16 cellular contexts compared by ENCODE assay signal in the genomic region with DNA sequence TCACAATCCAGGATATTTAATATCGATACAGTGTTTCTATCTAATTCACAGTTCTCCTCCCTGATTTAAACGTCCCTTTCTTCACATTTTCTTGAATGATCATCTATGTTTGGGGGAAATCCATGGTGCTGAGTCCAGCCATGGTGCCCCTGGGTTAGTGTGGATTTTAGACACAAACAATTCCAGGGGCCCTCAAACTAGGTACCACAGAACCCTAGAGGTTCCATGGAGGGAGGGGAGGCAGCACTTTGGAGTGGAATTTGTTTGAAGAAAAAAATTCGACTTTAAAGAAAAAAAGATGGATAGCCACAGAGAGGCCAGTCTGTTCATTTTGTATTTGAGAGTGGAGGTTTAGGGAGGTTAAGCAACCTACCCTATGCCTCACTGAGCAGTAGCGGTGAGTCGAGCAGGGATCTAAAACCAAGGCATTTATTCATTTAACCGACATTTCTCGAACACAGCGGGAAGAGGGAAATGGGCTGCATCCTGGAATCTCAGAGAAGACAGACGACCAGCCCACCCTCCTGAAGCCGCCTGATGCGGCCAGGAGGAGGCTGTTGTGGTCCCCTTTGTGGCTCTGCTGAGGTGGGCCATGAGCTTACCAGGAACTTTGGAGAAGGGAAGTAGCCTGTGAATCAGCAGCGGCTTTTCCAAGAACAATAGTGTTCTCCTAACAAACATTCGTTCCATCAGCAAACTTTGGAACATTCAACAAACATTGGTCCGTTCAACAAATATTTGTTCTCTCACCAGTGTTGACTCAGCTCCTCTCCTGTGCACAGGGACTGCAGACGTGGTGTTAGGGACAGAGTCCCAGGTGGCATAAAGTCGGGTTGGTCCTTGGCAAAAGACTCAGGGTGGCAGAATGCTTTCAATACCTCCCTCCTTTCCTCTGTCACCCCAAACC.
A peak's percentile ranks its signal among the peaks of the same experiment; 100 is the strongest.
DNase-seq lines count a peak whose midpoint lies in the region; FAIRE-seq and TF ChIP-seq lines count a peak whose summit lies in the region.
"Had no signal": no experiment of that assay in that cellular context is flagged by ENCODE, and none has a peak within 500 bp of the region (broad histone marks: within the 10 kb centered on the region; RNA-seq: fewer than 3 reads in every experiment).

No MANE protein-coding gene starts in this region.

- H3K4me1 ChIP-seq in kidney (ENCODE audit: control insufficient read depth in 1 of 2, insufficient read depth in 1 of 2, low read depth in 1 of 2, low read length in 2 of 2) = no peaks in the 10 kb centered on the region
- no peaks in the 10 kb centered on the region for H3K4me1 ChIP-seq in small intestine (ENCODE audit: control insufficient read depth in 2 of 2, insufficient read depth in 1 of 2, low read depth in 1 of 2, low read length in 1 of 2)

- H3K27ac ChIP-seq in kidney (ENCODE audit: low read depth in 2 of 2, low read length in 2 of 2) (no peak overlapping the region), small intestine (ENCODE audit: low read depth in 1 of 2, low read length in 1 of 2) (no peak overlapping the region)
- H3K27ac ChIP-seq: gastroesophageal sphincter had no signal

- no peaks in the 10 kb centered on the region for H3K36me3 ChIP-seq in kidney (ENCODE audit: control insufficient read depth in 1 of 2, insufficient read depth in 2 of 2, low read length in 2 of 2)
- H3K36me3 ChIP-seq in small intestine (ENCODE audit: control insufficient read depth in 2 of 2, insufficient read depth in 2 of 2, low read length in 2 of 2) = no peaks in the 10 kb centered on the region
- H3K36me3 ChIP-seq: gastroesophageal sphincter had no signal

- TF ChIP-seq CTCF in kidney (IDR thresholded peaks at IDR 0.05; ENCODE audit: borderline replicate concordance, extremely low read depth, insufficient read depth) = no peak

- H3K9ac ChIP-seq in kidney (ENCODE audit: low read length in 2 of 2) = no peak overlapping the region

- DNase-seq in NCI-H510A treated with DMSO at 0.1 percent for 48 hours (lab: John Stamatoyannopoulos, UW) (peak; percentile 80), NCI-H510A (lab: John Stamatoyannopoulos, UW) (no peak), NCI-H774 (lab: John Stamatoyannopoulos, UW) (peak; percentile 40), kidney (peak; percentile 16), small intestine (peak; percentile 12), RCC 7860 (ENCODE audit: low spot score) (no peak), NCI-H526 (lab: John Stamatoyannopoulos, UW) (no peak)
- no peak for DNase-seq in activated naive CD4-positive, alpha-beta T cell treated with anti-CD3 and anti-CD28 coated beads, Interleukin-2, amount 50 U/mL, for 16 hours
- DNase-seq: activated CD8-positive, alpha-beta memory T cell treated with anti-CD3 and anti-CD28 coated beads for 24 hours; CD4-positive, alpha-beta memory T cell; EL; mesendoderm; nucleus accumbens; OCI-M1; trophoblast cell had no signal

- intact Hi-C loops in kidney (cut with DNase I) = no loop called here

- WGBS in small intestine, 3 donors = 40 to 49% (median 41%) methylated on average over 16 of the region's 16 CpGs

- H3K4me3 ChIP-seq in kidney (ENCODE audit: low read length in 2 of 2) = no peak overlapping the region
- no peak overlapping the region for H3K4me3 ChIP-seq in small intestine (ENCODE audit: low read depth in 1 of 2, low read length in 2 of 2)
- H3K4me3 ChIP-seq: gastroesophageal sphincter had no signal

- H3K9me3 ChIP-seq in kidney (ENCODE audit: control insufficient read depth in 1 of 2, low read length in 2 of 2) (no peaks in the 10 kb centered on the region), small intestine (ENCODE audit: control insufficient read depth, low read depth) (no peaks in the 10 kb centered on the region)
- H3K9me3 ChIP-seq: gastroesophageal sphincter had no signal

- H3K27me3 ChIP-seq in small intestine (ENCODE audit: control insufficient read depth in 2 of 2, insufficient read depth in 2 of 2, low read length in 2 of 2) = peaks cover 0 to 14% of the 10 kb centered on the region in 2 donors

- FAIRE-seq in kidney (lab: Jason Lieb, UNC) (no peak), small intestine (lab: Jason Lieb, UNC) (no peak), RCC 7860 (lab: Jason Lieb, UNC) (no peak)

Comparison
In these comparisons a context has a peak if more than half of its experiments do, and no peak if none do; other contexts are left out.
1. DNase-seq: peak in NCI-H510A treated with DMSO at 0.1 percent for 48 hours (single experiment), NCI-H774 (single experiment), kidney (single experiment) and small intestine (single experiment); none in NCI-H510A (single experiment), activated naive CD4-positive, alpha-beta T cell treated with anti-CD3 and anti-CD28 coated beads, Interleukin-2, amount 50 U/mL, for 16 hours (single experiment), RCC 7860 (single experiment) and NCI-H526 (0 of 2).